ENCODE assay signal across 1 cellular context in genomic region chr5:171801-172331, GRCh38.
TF ChIP-seq lines count a peak whose summit lies in the region.

No MANE protein-coding gene starts in this region.

TF ChIP-seq in SK-N-SH treated with all-trans-retinoic acid at 6 μM for 48 hours, 23 proteins besides CTCF, POLR2A, EP300 and RAD21 (continued from another document):
- TF ChIP-seq OSR1 (CRISPR knock-in tag; IDR thresholded peaks at IDR 0.05) (no peak), SNAI2 (CRISPR knock-in tag; IDR thresholded peaks at IDR 0.05) (no peak), TCF4 (CRISPR knock-in tag; IDR thresholded peaks at IDR 0.05; ENCODE audit: borderline replicate concordance) (no peak), TSHZ2 (CRISPR knock-in tag; IDR thresholded peaks at IDR 0.05) (no peak), PPARA (CRISPR knock-in tag; IDR thresholded peaks at IDR 0.05; ENCODE audit: borderline replicate concordance) (no peak), ZNF70 (CRISPR knock-in tag; IDR thresholded peaks at IDR 0.05) (no peak), RARB (CRISPR knock-in tag; IDR thresholded peaks at IDR 0.05) (no peak), CSRNP3 (CRISPR knock-in tag; IDR thresholded peaks at IDR 0.05) (no peak), ZNF565 (CRISPR knock-in tag; conservative IDR thresholded peaks at IDR 0.05; ENCODE audit: low read depth) (no peak), TOX (CRISPR knock-in tag; IDR thresholded peaks at IDR 0.05; ENCODE audit: borderline replicate concordance) (no peak), GLIS3 (CRISPR knock-in tag; IDR thresholded peaks at IDR 0.05) (no peak), BACH2 (CRISPR knock-in tag; IDR thresholded peaks at IDR 0.05; ENCODE audit: borderline replicate concordance) (no peak), CREB5 (CRISPR knock-in tag; IDR thresholded peaks at IDR 0.05; ENCODE audit: low read depth) (no peak), CSDC2 (CRISPR knock-in tag; IDR thresholded peaks at IDR 0.05) (no peak), ISL1 (CRISPR knock-in tag; IDR thresholded peaks at IDR 0.05) (no peak)
